ENCODE assay signal across 7 cellular contexts in genomic region chr7:77536017-77536412, GRCh38. TPM values are rescaled to one million over a fixed set of nuclear protein-coding genes. Genes with fewer than 3 reads are reported as not detected.
DNase-seq lines count a peak whose midpoint lies in the region; ATAC-seq, FAIRE-seq and TF ChIP-seq lines count a peak whose summit lies in the region.

No MANE protein-coding gene starts in this region.

- H3K9me3 Mint-ChIP-seq in activated T-helper 1 cell treated with anti-CD3 and anti-CD28 coated beads, Interleukin-12 subunit alpha, Interleukin-12 subunit beta, Interleukin-2, Interleukin-4 antibody, amounts not matched to agents 30 ng/mL and 10 ng/mL and 1 ng/mL, durations not matched to agents 14 hours and 24 hours and 36 hours = no peaks in the 10 kb centered on the region
- H3K9me3 Mint-ChIP-seq in stimulated activated naive B cell treated with anti-CD40 and anti-IgM and Interleukin-4, amounts not matched to agents 10 μg/mL and 1 μg/mL and 100 μg/mL, for 72 hours = no peaks in the 10 kb centered on the region

- DNase-seq in HK-2 (ENCODE audit: unreplicated experiment) (peak; percentile 2), hepatic stellate cell (ENCODE audit: low spot score) (no peak), GM12891 (ENCODE audit: insufficient read length, low spot score) (no peak)
- DNase-seq in activated T-helper 1 cell treated with anti-CD3 and anti-CD28 coated beads, Interleukin-12 subunit alpha, Interleukin-12 subunit beta, Interleukin-2, Interleukin-4 antibody, amounts not matched to agents 30 ng/mL and 10 ng/mL and 1 ng/mL, durations not matched to agents 14 hours and 24 hours and 36 hours (ENCODE audit: low spot score) = no peak
- no peak for DNase-seq in stimulated activated naive B cell treated with anti-CD40 and anti-IgM and Interleukin-4, amounts not matched to agents 10 μg/mL and 1 μg/mL and 100 μg/mL, for 72 hours

- H3K9me3 ChIP-seq in iPS-18c (ENCODE audit: control insufficient read depth, insufficient read depth, low read length) = peaks cover 3% of the 10 kb centered on the region

- H3K4me1 Mint-ChIP-seq in activated T-helper 1 cell treated with anti-CD3 and anti-CD28 coated beads, Interleukin-12 subunit alpha, Interleukin-12 subunit beta, Interleukin-2, Interleukin-4 antibody, amounts not matched to agents 30 ng/mL and 10 ng/mL and 1 ng/mL, durations not matched to agents 14 hours and 24 hours and 36 hours (ENCODE audit: low read depth) = peaks cover 10% of the 10 kb centered on the region
- peaks cover 9 to 33% of the 10 kb centered on the region in 2 donors for H3K4me1 Mint-ChIP-seq in stimulated activated naive B cell treated with anti-CD40 and anti-IgM and Interleukin-4, amounts not matched to agents 10 μg/mL and 1 μg/mL and 100 μg/mL, for 72 hours

- H3K27me3 Mint-ChIP-seq in activated T-helper 1 cell treated with anti-CD3 and anti-CD28 coated beads, Interleukin-12 subunit alpha, Interleukin-12 subunit beta, Interleukin-2, Interleukin-4 antibody, amounts not matched to agents 30 ng/mL and 10 ng/mL and 1 ng/mL, durations not matched to agents 14 hours and 24 hours and 36 hours (ENCODE audit: insufficient read depth) = peaks cover 16% of the 10 kb centered on the region
- no peaks in the 10 kb centered on the region for H3K27me3 Mint-ChIP-seq in stimulated activated naive B cell treated with anti-CD40 and anti-IgM and Interleukin-4, amounts not matched to agents 10 μg/mL and 1 μg/mL and 100 μg/mL, for 72 hours

- H3K36me3 Mint-ChIP-seq in activated T-helper 1 cell treated with anti-CD3 and anti-CD28 coated beads, Interleukin-12 subunit alpha, Interleukin-12 subunit beta, Interleukin-2, Interleukin-4 antibody, amounts not matched to agents 30 ng/mL and 10 ng/mL and 1 ng/mL, durations not matched to agents 14 hours and 24 hours and 36 hours (ENCODE audit: low read depth) = no peaks in the 10 kb centered on the region
- no peaks in the 10 kb centered on the region for H3K36me3 Mint-ChIP-seq in stimulated activated naive B cell treated with anti-CD40 and anti-IgM and Interleukin-4, amounts not matched to agents 10 μg/mL and 1 μg/mL and 100 μg/mL, for 72 hours

- peak overlapping the region; percentile 93 for H3K4me3 Mint-ChIP-seq in activated T-helper 1 cell treated with anti-CD3 and anti-CD28 coated beads, Interleukin-12 subunit alpha, Interleukin-12 subunit beta, Interleukin-2, Interleukin-4 antibody, amounts not matched to agents 30 ng/mL and 10 ng/mL and 1 ng/mL, durations not matched to agents 14 hours and 24 hours and 36 hours
- peak overlapping the region; percentile 90 to 99 for H3K4me3 Mint-ChIP-seq in stimulated activated naive B cell treated with anti-CD40 and anti-IgM and Interleukin-4, amounts not matched to agents 10 μg/mL and 1 μg/mL and 100 μg/mL, for 72 hours

- TF ChIP-seq POLR2A in GM18505 (IDR thresholded peaks at IDR 0.05; ENCODE audit: borderline replicate concordance, extremely low read depth, insufficient read depth, insufficient read length) (no peak), GM12891 (IDR thresholded peaks at IDR 0.05; ENCODE audit: low read depth, low read length) (no peak)

- intact Hi-C loops in activated T-helper 1 cell treated with anti-CD3 and anti-CD28 coated beads, Interleukin-12 subunit alpha, Interleukin-12 subunit beta, Interleukin-2, Interleukin-4 antibody, amounts not matched to agents 30 ng/mL and 10 ng/mL and 1 ng/mL, durations not matched to agents 14 hours and 24 hours and 36 hours (cut with micrococcal nuclease) = loop anchor here (1.0 to 5.0 kb wide), 9 partner anchors 119 to 1177 kb away; partner anchors contain the start of genes CCDC146, GSAP, PHTF2 and RSBN1L

- ATAC-seq in stimulated activated naive B cell treated with anti-CD40 and anti-IgM and Interleukin-4, amounts not matched to agents 10 μg/mL and 1 μg/mL and 100 μg/mL, for 72 hours (replicated peaks) = no peak
- no peak for ATAC-seq in GM18505 (IDR thresholded peaks at IDR 0.05; ENCODE audit: unreplicated experiment)

- FAIRE-seq in GM12891 (lab: Jason Lieb, UNC) = no peak

- H3K4me3 ChIP-seq in iPS-18c (ENCODE audit: insufficient read depth, low read depth, low read length) = peak overlapping the region; percentile 83

- peak overlapping the region; percentile 90 for H3K27ac Mint-ChIP-seq in activated T-helper 1 cell treated with anti-CD3 and anti-CD28 coated beads, Interleukin-12 subunit alpha, Interleukin-12 subunit beta, Interleukin-2, Interleukin-4 antibody, amounts not matched to agents 30 ng/mL and 10 ng/mL and 1 ng/mL, durations not matched to agents 14 hours and 24 hours and 36 hours
- H3K27ac Mint-ChIP-seq in stimulated activated naive B cell treated with anti-CD40 and anti-IgM and Interleukin-4, amounts not matched to agents 10 μg/mL and 1 μg/mL and 100 μg/mL, for 72 hours = peak overlapping the region; percentile 95

TF ChIP-seq in GM12891, 5 proteins besides CTCF, POLR2A, EP300 and RAD21:
- TF ChIP-seq PAX5 (IDR thresholded peaks at IDR 0.05; ENCODE audit: insufficient read depth, low read length, severe bottlenecking) = no peak
- no peak for TF ChIP-seq POU2F2 (IDR thresholded peaks at IDR 0.05; ENCODE audit: low read depth, low read length)
- no peak for TF ChIP-seq POLR2AphosphoS5 (IDR thresholded peaks at IDR 0.05; ENCODE audit: low read depth, low read length)
- no peak for TF ChIP-seq TAF1 (IDR thresholded peaks at IDR 0.05; ENCODE audit: low read depth, low read length)
- no peak for TF ChIP-seq SPI1 (IDR thresholded peaks at IDR 0.05; ENCODE audit: low read depth, low read length)

RNA-seq across cellular contexts. Expression of gene PTPN12, which starts 1.1 kb away (rescaled TPM):
- total RNA-seq in activated T-helper 1 cell treated with anti-CD3 and anti-CD28 coated beads, Interleukin-12 subunit alpha, Interleukin-12 subunit beta, Interleukin-2, Interleukin-4 antibody, amounts not matched to agents 30 ng/mL and 10 ng/mL and 1 ng/mL, durations not matched to agents 14 hours and 24 hours and 36 hours = 10.5 and 13.5 TPM in 2 replicates
- polyA plus RNA-seq in GM12891 (2012; ENCODE audit: low read depth, missing spikeins) = 18.2 TPM
